ENCODE assay signal across 25 cellular contexts in genomic region chr20:62428008-62428384, GRCh38. TPM values are rescaled to one million over a fixed set of nuclear protein-coding genes. Genes with fewer than 3 reads are reported as not detected.
DNase-seq lines count a peak whose midpoint lies in the region; ATAC-seq and TF ChIP-seq lines count a peak whose summit lies in the region.
"Had no signal": no experiment of that assay in that cellular context is flagged by ENCODE, and none has a peak within 500 bp of the region (broad histone marks: within the 10 kb centered on the region; RNA-seq: fewer than 3 reads in every experiment).

No MANE protein-coding gene starts in this region.

- intact Hi-C loops in breast epithelium (cut with DNase I; ENCODE audit: low total_unique reads) (no loop called here), mammary epithelial cell (cut with micrococcal nuclease) (loop anchor here (5.0 kb wide), 1 partner anchor 59 kb away; no protein-coding TSS in a partner anchor), upper lobe of right lung (cut with DNase I) (no loop called here), sciatic nerve (cut with DNase I) (no loop called here)

- H3K79me2 ChIP-seq in mammary epithelial cell (ENCODE audit: insufficient read depth, low read length) = no peaks in the 10 kb centered on the region

- DNase-seq in breast epithelium (ENCODE audit: low spot score in 2 of 2) = no peak
- DNase-seq in mammary epithelial cell = no peak
- peak; percentile 44 for DNase-seq in myocyte (ENCODE audit: low read depth)
- DNase-seq in upper lobe of right lung = no peak
- no peak for DNase-seq in sciatic nerve (ENCODE audit: low spot score)
- DNase-seq: activated CD4-positive, alpha-beta T cell treated with anti-CD3 and anti-CD28 coated beads, Interleukin-2, amount 50 U/mL, for 1 hour; activated CD8-positive, alpha-beta memory T cell treated with anti-CD3 and anti-CD28 coated beads, Interleukin-2, amount 10 ng/mL, durations not matched to agents 7 days and 5 days; activated naive CD4-positive, alpha-beta T cell treated with anti-CD3 and anti-CD28 coated beads, Interleukin-2, amount 10 ng/mL, durations not matched to agents 7 days and 5 days; CD4-positive, alpha-beta memory T cell; cortex of kidney; GDM1; GM23248; IMR-90; kidney glomerular epithelial cell; naive thymus-derived CD8-positive, alpha-beta T cell; NCI-H1092 treated with DMSO at 0.1 percent for 48 hours; NCI-H226; WERI-Rb-1 had no signal

- H3K4me1 ChIP-seq in breast epithelium = peaks cover 9 to 11% of the 10 kb centered on the region in 2 donors
- peaks cover 16% of the 10 kb centered on the region for H3K4me1 ChIP-seq in mammary epithelial cell (ENCODE audit: insufficient read depth, low read length)
- peaks cover 8 to 24% of the 10 kb centered on the region in 2 donors for H3K4me1 ChIP-seq in esophagus (ENCODE audit: control insufficient read depth in 2 of 2, insufficient read depth in 2 of 2, low read length in 1 of 2)
- no peaks in the 10 kb centered on the region for H3K4me1 ChIP-seq in upper lobe of right lung
- H3K4me1 ChIP-seq: tibial nerve had no signal

- in situ Hi-C loops in mammary epithelial cell (cut with MboI; ENCODE audit: low sequenced_read_pairs in 2 of 2) = no loop called here

- TF ChIP-seq POLR2A in breast epithelium (IDR thresholded peaks at IDR 0.05) = no peak

- H3K27ac ChIP-seq in breast epithelium (peak overlapping the region; percentile 65 to 72), mammary epithelial cell (ENCODE audit: insufficient read depth, low read depth, low read length) (no peak overlapping the region), esophagus (ENCODE audit: low read depth in 2 of 2, low read length in 1 of 2) (peak overlapping the region; percentile 80 to 88), upper lobe of right lung (peak overlapping the region; percentile 24)
- H3K27ac ChIP-seq: cardiac muscle cell, GM23248, tibial nerve, WERI-Rb-1 had no signal

- no peak for TF ChIP-seq CTCF in breast epithelium (IDR thresholded peaks at IDR 0.05)
- TF ChIP-seq CTCF in mammary epithelial cell (conservative IDR thresholded peaks at IDR 0.05 in 1 of 2, IDR thresholded peaks at IDR 0.05 in 1 of 2; ENCODE audit: extremely low read depth in 1 of 2, insufficient read depth in 1 of 2, low read depth in 1 of 2, low read length in 2 of 2) = no peak
- TF ChIP-seq CTCF in upper lobe of right lung (IDR thresholded peaks at IDR 0.05) = no peak

- no TSS peak for BruUV-seq in mammary epithelial cell (replicated peaks; lab: Mats Ljungman, UMichigan)

- ATAC-seq in upper lobe of right lung (no peak), GM18868 (IDR thresholded peaks at IDR 0.05; ENCODE audit: unreplicated experiment) (no peak), GM21737 (IDR thresholded peaks at IDR 0.05; ENCODE audit: unreplicated experiment) (no peak), sciatic nerve (no peak)
- ATAC-seq: activated CD8-positive, alpha-beta memory T cell treated with anti-CD3 and anti-CD28 coated beads, Interleukin-2, amount 10 ng/mL, durations not matched to agents 7 days and 5 days; naive thymus-derived CD8-positive, alpha-beta T cell had no signal

- WGBS in mammary epithelial cell (ENCODE audit: low coverage, missing lambda C conversion rate) = 66% methylated on average over 7 of the region's 11 CpGs
- 65 to 69% methylated on average over 11 of the region's 11 CpGs for WGBS in esophagus, 2 donors

- H3K9me3 ChIP-seq in breast epithelium = no peaks in the 10 kb centered on the region
- H3K9me3 ChIP-seq in mammary epithelial cell (replicated peaks; ENCODE audit: insufficient read depth, low read length) = no peaks in the 10 kb centered on the region
- H3K9me3 ChIP-seq in esophagus (ENCODE audit: control insufficient read depth in 2 of 2, insufficient read depth in 1 of 2, low read depth in 1 of 2, low read length in 1 of 2) = no peaks in the 10 kb centered on the region
- no peaks in the 10 kb centered on the region for H3K9me3 ChIP-seq in upper lobe of right lung
- H3K9me3 ChIP-seq: tibial nerve had no signal

- no peak overlapping the region for H3K4me3 ChIP-seq in breast epithelium
- no peak overlapping the region for H3K4me3 ChIP-seq in mammary epithelial cell (replicated peaks in 1 of 3; ENCODE audit: insufficient read depth in 1 of 3, low read depth in 2 of 3, low read length in 3 of 3)
- no peak overlapping the region for H3K4me3 ChIP-seq in esophagus (ENCODE audit: low read depth in 1 of 2, low read length in 2 of 2)
- no peak overlapping the region for H3K4me3 ChIP-seq in upper lobe of right lung
- H3K4me3 ChIP-seq: cardiac muscle cell, GM23248, tibial nerve had no signal

- dilution Hi-C loops in mammary epithelial cell (cut with HindIII; ENCODE audit: low sequenced_read_pairs) = no loop called here

- peaks cover 0 to 14% of the 10 kb centered on the region in 2 donors for H3K27me3 ChIP-seq in breast epithelium
- H3K27me3 ChIP-seq in mammary epithelial cell (ENCODE audit: insufficient read depth, low read length) = no peaks in the 10 kb centered on the region
- H3K27me3 ChIP-seq in esophagus (ENCODE audit: control insufficient read depth in 1 of 2, insufficient read depth in 2 of 2, low read length in 2 of 2) = no peaks in the 10 kb centered on the region
- no peaks in the 10 kb centered on the region for H3K27me3 ChIP-seq in upper lobe of right lung
- H3K27me3 ChIP-seq: cardiac muscle cell had no signal

- CTCF ChIA-PET in mammary epithelial cell (lab: Charles Lee; ENCODE audit: low non-redundant PET) = no interaction called here

- no peak overlapping the region for H3K4me2 ChIP-seq in mammary epithelial cell (ENCODE audit: insufficient read depth, low read depth, low read length)

- no peaks in the 10 kb centered on the region for H4K20me1 ChIP-seq in mammary epithelial cell (ENCODE audit: insufficient read depth, low read length)

- no peak overlapping the region for H2AFZ ChIP-seq in mammary epithelial cell (ENCODE audit: low read depth, low read length)
- H2AFZ ChIP-seq: GM23248 had no signal

- no peak overlapping the region for H3K9ac ChIP-seq in mammary epithelial cell (ENCODE audit: insufficient read depth, low read length)
- H3K9ac ChIP-seq: GM23248 had no signal

- H3K36me3 ChIP-seq in breast epithelium = no peaks in the 10 kb centered on the region
- H3K36me3 ChIP-seq in mammary epithelial cell (ENCODE audit: insufficient read depth, low read length) = no peaks in the 10 kb centered on the region
- H3K36me3 ChIP-seq in esophagus (ENCODE audit: control insufficient read depth in 2 of 2, insufficient read depth in 2 of 2, low read length in 1 of 2) = peaks cover 0 to 4% of the 10 kb centered on the region in 2 donors
- no peaks in the 10 kb centered on the region for H3K36me3 ChIP-seq in upper lobe of right lung
- H3K36me3 ChIP-seq: cardiac muscle cell, tibial nerve, WERI-Rb-1 had no signal

RNA-seq across cellular contexts. Expression of gene RBBP8NL, which starts 0.7 kb away (rescaled TPM):
- total RNA-seq in breast epithelium (1 to 10 TPM in 2 of 3 donors, not detected in 1; 2.0 to 4.0 TPM), mammary epithelial cell (under 1 TPM in 1 of 2 donors, not detected in 1; 0.14 TPM), myocyte (0.05 and 0.10 TPM in 2 replicates), upper lobe of right lung (0.64 TPM), sciatic nerve (not detected)
- polyA plus RNA-seq in mammary epithelial cell (0.03 TPM), esophagus (10 to 100 TPM in 1 of 2 donors, 1 to 10 TPM in 1; 4.0 to 16.8 TPM)
- not detected for polyA minus RNA-seq in mammary epithelial cell
- not detected for polyA plus RNA-seq in myocyte (2012)
- total RNA-seq: A172; activated CD8-positive, alpha-beta memory T cell treated with anti-CD3 and anti-CD28 coated beads, Interleukin-2, amount 10 ng/mL, durations not matched to agents 7 days and 5 days; cardiac muscle cell; CD4-positive, alpha-beta memory T cell; GM23248; IMR-90; naive thymus-derived CD8-positive, alpha-beta T cell; omental fat pad; tibial nerve had no signal
- polyA plus RNA-seq: cardiac muscle cell; CD4-positive, alpha-beta memory T cell; GM23248; IMR-90; naive thymus-derived CD8-positive, alpha-beta T cell had no signal

RNA-seq across cellular contexts. Expression of gene CABLES2, which starts 20.9 kb away (rescaled TPM):
- total RNA-seq in breast epithelium (1 to 10 TPM; 1.8 to 3.2 (median 2.9) TPM), mammary epithelial cell (1 to 10 TPM; 2.3 to 4.4 TPM), myocyte (3.8 and 4.4 TPM in 2 replicates), upper lobe of right lung (4.1 TPM), sciatic nerve (4.5 TPM)
- polyA plus RNA-seq in mammary epithelial cell (4.7 TPM), esophagus (1 to 10 TPM; 1.6 to 2.4 TPM)
- polyA minus RNA-seq in mammary epithelial cell = 12.8 TPM
- 4.1 TPM for polyA plus RNA-seq in myocyte (2012)

RNA-seq across cellular contexts. Expression of gene RPS21, which starts 41.1 kb away (rescaled TPM):
- 1,000 to 10,000 TPM; 1,723 to 3,116 (median 2,974) TPM for total RNA-seq in breast epithelium
- total RNA-seq in mammary epithelial cell = 1,000 to 10,000 TPM in 1 of 2 donors, 100 to 1,000 TPM in 1; 894 to 1,553 TPM
- 3,470 TPM for polyA plus RNA-seq in mammary epithelial cell
- 261 TPM for polyA minus RNA-seq in mammary epithelial cell
- 1,000 to 10,000 TPM; 4,370 to 5,155 TPM for polyA plus RNA-seq in esophagus
- total RNA-seq in myocyte = 610 and 2,016 TPM in 2 replicates
- polyA plus RNA-seq in myocyte (2012) = 2,121 TPM
- total RNA-seq in upper lobe of right lung = 1,050 TPM
- 986 TPM for total RNA-seq in sciatic nerve

RNA-seq across cellular contexts. Expression of gene GATA5, which starts 47.8 kb away (rescaled TPM):
- total RNA-seq in breast epithelium = under 1 TPM in 1 of 3 donors, not detected in 2; 0.73 TPM
- not detected for total RNA-seq in mammary epithelial cell
- not detected for polyA plus RNA-seq in mammary epithelial cell
- polyA minus RNA-seq in mammary epithelial cell = not detected
- polyA plus RNA-seq in esophagus = under 1 TPM; 0.01 to 0.04 TPM
- total RNA-seq in myocyte = not detected in 2 replicates
- polyA plus RNA-seq in myocyte (2012) = not detected
- total RNA-seq in upper lobe of right lung = 2.5 TPM
- 0.22 TPM for total RNA-seq in sciatic nerve
- total RNA-seq: activated CD8-positive, alpha-beta memory T cell treated with anti-CD3 and anti-CD28 coated beads, Interleukin-2, amount 10 ng/mL, durations not matched to agents 7 days and 5 days; CD4-positive, alpha-beta memory T cell; GM23248; IMR-90; naive thymus-derived CD8-positive, alpha-beta T cell had no signal
- polyA plus RNA-seq: CD4-positive, alpha-beta memory T cell; GM23248; IMR-90; naive thymus-derived CD8-positive, alpha-beta T cell had no signal
